Comparison of ENCODE assay signal across 1 cellular context in genomic region chr2:135996304-135996703, GRCh38.
TF ChIP-seq lines count a peak whose summit lies in the region.

No MANE protein-coding gene starts in this region.

TF ChIP-seq in HepG2, 621 proteins besides CTCF, POLR2A, EP300 and RAD21:
- TF ChIP-seq RBAK (CRISPR knock-in tag; IDR thresholded peaks at IDR 0.05) (peak; percentile 86), ZNF512 (CRISPR knock-in tag; IDR thresholded peaks at IDR 0.05) (no peak)
TF ChIP-seq in HepG2: peak in this region for 1.
